7 cellular contexts compared by ENCODE assay signal in genomic region chr3:194138098-194138474, GRCh38. TPM values are rescaled to one million over a fixed set of nuclear protein-coding genes. Genes with fewer than 3 reads are reported as not detected.
DNase-seq lines count a peak whose midpoint lies in the region; ATAC-seq and TF ChIP-seq lines count a peak whose summit lies in the region.

No MANE protein-coding gene starts in this region.

- H3K27ac ChIP-seq in HL-60 (replicated peaks) (no peak overlapping the region), iPS-18a (ENCODE audit: low read length) (no peak overlapping the region)

- peak overlapping the region; percentile 42 for H3K4me3 Mint-ChIP-seq in activated CD8-positive, alpha-beta T cell treated with anti-CD3 and anti-CD28 coated beads for 36 hours
- peak overlapping the region; percentile 64 to 79 for H3K4me3 Mint-ChIP-seq in stimulated activated naive CD8-positive, alpha-beta T cell treated with anti-CD3 and anti-CD28 coated beads, Interleukin-15, amount 100 ng/mL, for 72 hours

- H3K27ac Mint-ChIP-seq in activated CD8-positive, alpha-beta T cell treated with anti-CD3 and anti-CD28 coated beads for 36 hours, result no peak overlapping the region
- H3K27ac Mint-ChIP-seq in stimulated activated naive CD8-positive, alpha-beta T cell treated with anti-CD3 and anti-CD28 coated beads, Interleukin-15, amount 100 ng/mL, for 72 hours, result no peak overlapping the region

- H3K9me3 Mint-ChIP-seq in activated CD8-positive, alpha-beta T cell treated with anti-CD3 and anti-CD28 coated beads for 36 hours, result no peaks in the 10 kb centered on the region
- no peaks in the 10 kb centered on the region for H3K9me3 Mint-ChIP-seq in stimulated activated naive CD8-positive, alpha-beta T cell treated with anti-CD3 and anti-CD28 coated beads, Interleukin-15, amount 100 ng/mL, for 72 hours

- no peaks in the 10 kb centered on the region for H3K9me3 ChIP-seq in iPS-18a (ENCODE audit: control insufficient read depth, low read depth, low read length)

- H3K4me3 ChIP-seq in HL-60 (replicated peaks; ENCODE audit: insufficient read depth, low read length) (peak overlapping the region; percentile 31), iPS-18a (ENCODE audit: low read length) (peak overlapping the region; percentile 83)

- H3K27me3 Mint-ChIP-seq in activated CD8-positive, alpha-beta T cell treated with anti-CD3 and anti-CD28 coated beads for 36 hours, result peaks cover 50% of the 10 kb centered on the region
- H3K27me3 Mint-ChIP-seq in stimulated activated naive CD8-positive, alpha-beta T cell treated with anti-CD3 and anti-CD28 coated beads, Interleukin-15, amount 100 ng/mL, for 72 hours, result peaks cover 62% of the 10 kb centered on the region

- no peak for DNase-seq in HL-60 (ENCODE audit: low read depth in 1 of 2, low spot score in 1 of 2)
- DNase-seq in activated CD8-positive, alpha-beta T cell treated with anti-CD3 and anti-CD28 coated beads for 36 hours, result no peak
- DNase-seq in stimulated activated naive CD8-positive, alpha-beta T cell treated with anti-CD3 and anti-CD28 coated beads, Interleukin-15, amount 100 ng/mL, for 72 hours, result no peak
- no peak for DNase-seq in stimulated activated CD4-positive, alpha-beta T cell treated with anti-CD3 and anti-CD28 coated beads, Interleukin-4, amount 100 ng/mL, for 1 hour

- ATAC-seq in activated CD8-positive, alpha-beta T cell treated with anti-CD3 and anti-CD28 coated beads for 36 hours, result no peak
- no peak for ATAC-seq in stimulated activated naive CD8-positive, alpha-beta T cell treated with anti-CD3 and anti-CD28 coated beads, Interleukin-15, amount 100 ng/mL, for 72 hours
- ATAC-seq in HG03175 (IDR thresholded peaks at IDR 0.05; ENCODE audit: unreplicated experiment) (no peak), HG03460 (IDR thresholded peaks at IDR 0.05; ENCODE audit: unreplicated experiment) (no peak)

- peaks cover 43% of the 10 kb centered on the region for H3K4me1 ChIP-seq in iPS-18a (ENCODE audit: control insufficient read depth, low read depth, low read length)

- H3K9ac ChIP-seq in iPS-18a (ENCODE audit: low read length), result peak overlapping the region; percentile 27

- intact Hi-C loops in activated CD8-positive, alpha-beta T cell treated with anti-CD3 and anti-CD28 coated beads for 36 hours (cut with micrococcal nuclease), result loop anchor here (5.0 to 10.0 kb wide), 4 partner anchors 169 to 473 kb away; no protein-coding TSS in a partner anchor

- H3K36me3 ChIP-seq in iPS-18a (ENCODE audit: control insufficient read depth, low read depth, low read length), result peaks cover 4% of the 10 kb centered on the region

- POLR2A ChIA-PET in activated CD8-positive, alpha-beta T cell treated with anti-CD3 and anti-CD28 coated beads for 36 hours (lab: Charles Lee), result no interaction called here

- peaks cover 40% of the 10 kb centered on the region for H3K4me1 Mint-ChIP-seq in activated CD8-positive, alpha-beta T cell treated with anti-CD3 and anti-CD28 coated beads for 36 hours (ENCODE audit: low read depth)
- peaks cover 61% of the 10 kb centered on the region for H3K4me1 Mint-ChIP-seq in stimulated activated naive CD8-positive, alpha-beta T cell treated with anti-CD3 and anti-CD28 coated beads, Interleukin-15, amount 100 ng/mL, for 72 hours

- peaks cover 11% of the 10 kb centered on the region for H3K27me3 ChIP-seq in HL-60 (ENCODE audit: insufficient read depth, poor library complexity, severe bottlenecking)
- H3K27me3 ChIP-seq in iPS-18a (ENCODE audit: control insufficient read depth, insufficient read depth, low read length), result peaks cover 39% of the 10 kb centered on the region

- no peaks in the 10 kb centered on the region for H3K36me3 Mint-ChIP-seq in activated CD8-positive, alpha-beta T cell treated with anti-CD3 and anti-CD28 coated beads for 36 hours (ENCODE audit: low read depth)

- TF ChIP-seq CTCF in HL-60 (IDR thresholded peaks at IDR 0.05; ENCODE audit: insufficient read depth, low read length), result no peak
- TF ChIP-seq CTCF in activated CD8-positive, alpha-beta T cell treated with anti-CD3 and anti-CD28 coated beads for 36 hours (IDR thresholded peaks at IDR 0.05), result no peak

- CTCF ChIA-PET in activated CD8-positive, alpha-beta T cell treated with anti-CD3 and anti-CD28 coated beads for 36 hours (lab: Charles Lee), result interaction anchor here (1.0 to 2.5 kb wide), 5 partner anchors 8 to 357 kb away, joined by 3 to 12 read pairs (median 6); no protein-coding TSS in a partner anchor

RNA-seq across cellular contexts. Expression of gene HES1, which starts 2.1 kb away (rescaled TPM):
- not detected for total RNA-seq in activated CD8-positive, alpha-beta T cell treated with anti-CD3 and anti-CD28 coated beads for 36 hours
